In the genomic region with DNA sequence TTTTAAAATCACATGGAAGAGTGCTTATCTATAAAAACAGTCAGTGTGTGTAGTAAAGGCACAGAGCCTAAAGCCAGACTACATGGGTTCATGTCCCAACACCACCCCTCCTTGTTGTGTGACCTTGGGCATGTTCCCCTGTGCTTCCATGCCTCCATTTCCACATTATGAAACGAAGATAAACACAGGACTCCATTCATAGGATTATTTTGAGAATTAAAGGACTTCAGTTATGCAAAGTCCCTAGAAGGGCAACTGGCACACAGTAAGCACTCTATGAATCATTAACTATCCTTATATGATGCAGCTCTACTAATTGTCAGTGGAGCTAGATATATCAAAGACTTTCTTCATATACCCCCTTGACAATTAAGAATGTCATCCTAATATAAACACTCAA, we compare ENCODE assay signal across 18 cellular contexts. TPM values are rescaled to one million over a fixed set of nuclear protein-coding genes. Genes with fewer than 3 reads are reported as not detected.
DNase-seq lines count a peak whose midpoint lies in the region; ATAC-seq and TF ChIP-seq lines count a peak whose summit lies in the region.
"Had no signal": no experiment of that assay in that cellular context is flagged by ENCODE, and none has a peak within 500 bp of the region (broad histone marks: within the 10 kb centered on the region; RNA-seq: fewer than 3 reads in every experiment).

No MANE protein-coding gene starts in this region.

- ATAC-seq in HG03354 (IDR thresholded peaks at IDR 0.05; ENCODE audit: poor library complexity, severe bottlenecking, unreplicated experiment), result peak; percentile 52
- no peak for ATAC-seq in stimulated activated effector memory CD8-positive, alpha-beta T cell treated with anti-CD3 and anti-CD28 coated beads, Interleukin-12 subunit alpha, Interleukin-12 subunit beta, amount 100 ng/mL, for 72 hours

- DNase-seq in DMS53 (lab: John Stamatoyannopoulos, UW), result peak; percentile 23
- DNase-seq in epithelial cell of proximal tubule (ENCODE audit: low read depth), result peak; percentile 3
- no peak for DNase-seq in neural progenitor cell (ENCODE audit: low spot score)
- no peak for DNase-seq in testis
- no peak for DNase-seq in spleen
- DNase-seq in stimulated activated effector memory CD8-positive, alpha-beta T cell treated with anti-CD3 and anti-CD28 coated beads, Interleukin-12 subunit alpha, Interleukin-12 subunit beta, amount 100 ng/mL, for 72 hours (ENCODE audit: low spot score in 2 of 2), result no peak
- DNase-seq: CD8-positive, alpha-beta memory T cell; GF-D8; GOT3; NCI-H1436; NCI-H2029; NCI-H2171; NCI-H446; NCI-H748 treated with DMSO at 0.1 percent for 48 hours had no signal

- H3K27ac Mint-ChIP-seq in neural progenitor cell, result no peak overlapping the region
- H3K27ac Mint-ChIP-seq in stimulated activated effector memory CD8-positive, alpha-beta T cell treated with anti-CD3 and anti-CD28 coated beads, Interleukin-12 subunit alpha, Interleukin-12 subunit beta, amount 100 ng/mL, for 72 hours, result no peak overlapping the region

- H3K9ac ChIP-seq in neural progenitor cell, result no peak overlapping the region
- H3K9ac ChIP-seq: BLaER1 had no signal

- no peaks in the 10 kb centered on the region for H3K36me3 Mint-ChIP-seq in neural progenitor cell
- no peaks in the 10 kb centered on the region for H3K36me3 Mint-ChIP-seq in stimulated activated effector memory CD8-positive, alpha-beta T cell treated with anti-CD3 and anti-CD28 coated beads, Interleukin-12 subunit alpha, Interleukin-12 subunit beta, amount 100 ng/mL, for 72 hours

- H3K36me3 ChIP-seq in neural progenitor cell (no peaks in the 10 kb centered on the region), testis (ENCODE audit: low read depth, missing control alignments) (no peaks in the 10 kb centered on the region), spleen (peaks cover 0 to 10% (median 0%) of the 10 kb centered on the region in 6 donors)
- H3K36me3 ChIP-seq: BLaER1 had no signal

- H3K4me1 Mint-ChIP-seq in neural progenitor cell, result peaks cover 6% of the 10 kb centered on the region
- H3K4me1 Mint-ChIP-seq in stimulated activated effector memory CD8-positive, alpha-beta T cell treated with anti-CD3 and anti-CD28 coated beads, Interleukin-12 subunit alpha, Interleukin-12 subunit beta, amount 100 ng/mL, for 72 hours, result peaks cover 34% of the 10 kb centered on the region

- 45 to 50% methylated on average over 1 of the region's 1 CpG for WGBS in testis, 2 donors
- 75 to 92% (median 83%) methylated on average over 1 of the region's 1 CpG for WGBS in spleen, 5 donors

- H3K4me3 ChIP-seq in epithelial cell of proximal tubule (ENCODE audit: low read depth, low read length), result no peak overlapping the region
- no peak overlapping the region for H3K4me3 ChIP-seq in neural progenitor cell
- H3K4me3 ChIP-seq in testis, result no peak overlapping the region
- H3K4me3 ChIP-seq in spleen, result no peak overlapping the region
- H3K4me3 ChIP-seq: BLaER1 had no signal

- TF ChIP-seq CTCF in epithelial cell of proximal tubule (conservative IDR thresholded peaks at IDR 0.05; ENCODE audit: low read depth, low read length) (no peak), neural progenitor cell (IDR thresholded peaks at IDR 0.05) (no peak), testis (IDR thresholded peaks at IDR 0.05) (no peak), spleen (IDR thresholded peaks at IDR 0.05 in 8 of 11, conservative IDR thresholded peaks at IDR 0.05 in 3 of 11) (no peak)

- H3K27me3 Mint-ChIP-seq in neural progenitor cell (ENCODE audit: insufficient read depth, low read depth), result peaks cover 3% of the 10 kb centered on the region
- H3K27me3 Mint-ChIP-seq: CD8-positive, alpha-beta memory T cell had no signal

- no peaks in the 10 kb centered on the region for H3K79me2 ChIP-seq in neural progenitor cell (ENCODE audit: low read depth)

- H3K4me1 ChIP-seq in neural progenitor cell (peaks cover 11% of the 10 kb centered on the region), testis (no peaks in the 10 kb centered on the region), spleen (peaks cover 0 to 14% (median 6%) of the 10 kb centered on the region in 6 donors)

- no peaks in the 10 kb centered on the region for H3K27me3 ChIP-seq in neural progenitor cell
- no peaks in the 10 kb centered on the region for H3K27me3 ChIP-seq in testis
- no peaks in the 10 kb centered on the region for H3K27me3 ChIP-seq in spleen (replicated peaks in 1 of 7)
- H3K27me3 ChIP-seq: BLaER1 had no signal

- peaks cover 6% of the 10 kb centered on the region for H3F3A ChIP-seq in neural progenitor cell (ENCODE audit: low read depth)

- no peak overlapping the region for H2AFZ ChIP-seq in neural progenitor cell (replicated peaks)

- H3K9me3 Mint-ChIP-seq in neural progenitor cell, result peaks cover 2% of the 10 kb centered on the region
- H3K9me3 Mint-ChIP-seq in stimulated activated effector memory CD8-positive, alpha-beta T cell treated with anti-CD3 and anti-CD28 coated beads, Interleukin-12 subunit alpha, Interleukin-12 subunit beta, amount 100 ng/mL, for 72 hours, result no peaks in the 10 kb centered on the region
- H3K9me3 Mint-ChIP-seq: CD8-positive, alpha-beta memory T cell had no signal

- H3K27ac ChIP-seq in neural progenitor cell (no peak overlapping the region), testis (no peak overlapping the region), spleen (no peak overlapping the region)
- H3K27ac ChIP-seq: BLaER1, HL-60 had no signal

- no peak overlapping the region for H3K4me3 Mint-ChIP-seq in neural progenitor cell
- no peak overlapping the region for H3K4me3 Mint-ChIP-seq in stimulated activated effector memory CD8-positive, alpha-beta T cell treated with anti-CD3 and anti-CD28 coated beads, Interleukin-12 subunit alpha, Interleukin-12 subunit beta, amount 100 ng/mL, for 72 hours
- H3K4me3 Mint-ChIP-seq: CD8-positive, alpha-beta memory T cell had no signal

- peak overlapping the region; percentile 11 for H3K4me2 ChIP-seq in neural progenitor cell
- H3K4me2 ChIP-seq: BLaER1 had no signal

- no peak for TF ChIP-seq POLR2A in testis (IDR thresholded peaks at IDR 0.05)
- no peak for TF ChIP-seq POLR2A in spleen (IDR thresholded peaks at IDR 0.05)

- H3K9me3 ChIP-seq in neural progenitor cell (ENCODE audit: low read depth) (no peaks in the 10 kb centered on the region), testis (no peaks in the 10 kb centered on the region), spleen (no peaks in the 10 kb centered on the region)

- intact Hi-C loops in testis (cut with DNase I; ENCODE audit: low total_unique reads), result no loop called here
- intact Hi-C loops in spleen (cut with DNase I; ENCODE audit: low total_unique reads), result no loop called here

- H4K20me1 ChIP-seq in neural progenitor cell (ENCODE audit: low read depth), result no peaks in the 10 kb centered on the region
- H4K20me1 ChIP-seq: BLaER1 had no signal

RNA-seq across cellular contexts. Expression of gene IFNG-AS1, which starts 17.8 kb away (rescaled TPM):
- total RNA-seq in epithelial cell of proximal tubule, result not detected in 2 replicates
- total RNA-seq in neural progenitor cell (ENCODE audit: low replicate concordance), result not detected in 2 replicates
- under 1 TPM in 1 of 2 donors, not detected in 1; 0.25 TPM for total RNA-seq in testis
- not detected for polyA plus RNA-seq in testis (ENCODE audit: insufficient read depth, low read depth, low replicate concordance)
- total RNA-seq in spleen, result 10 to 100 TPM in 2 of 7 donors, 1 to 10 TPM in 5; 5.2 to 21.2 (median 7.6) TPM
- 1 to 10 TPM in 1 of 3 donors, under 1 TPM in 1, not detected in 1; 0.42 to 1.5 TPM for polyA plus RNA-seq in spleen
- polyA plus RNA-seq: AG04450 had no signal

Comparison
In these comparisons a context has a peak if more than half of its experiments do, and no peak if none do; other contexts are left out.
1. DNase-seq: peak in DMS53 (single experiment) and epithelial cell of proximal tubule (single experiment); none in neural progenitor cell (single experiment), testis (single experiment), spleen (single experiment) and stimulated activated effector memory CD8-positive, alpha-beta T cell treated with anti-CD3 and anti-CD28 coated beads, Interleukin-12 subunit alpha, Interleukin-12 subunit beta, amount 100 ng/mL, for 72 hours (0 of 2).